Comparison of ENCODE assay signal across 21 cellular contexts in the genomic region with DNA sequence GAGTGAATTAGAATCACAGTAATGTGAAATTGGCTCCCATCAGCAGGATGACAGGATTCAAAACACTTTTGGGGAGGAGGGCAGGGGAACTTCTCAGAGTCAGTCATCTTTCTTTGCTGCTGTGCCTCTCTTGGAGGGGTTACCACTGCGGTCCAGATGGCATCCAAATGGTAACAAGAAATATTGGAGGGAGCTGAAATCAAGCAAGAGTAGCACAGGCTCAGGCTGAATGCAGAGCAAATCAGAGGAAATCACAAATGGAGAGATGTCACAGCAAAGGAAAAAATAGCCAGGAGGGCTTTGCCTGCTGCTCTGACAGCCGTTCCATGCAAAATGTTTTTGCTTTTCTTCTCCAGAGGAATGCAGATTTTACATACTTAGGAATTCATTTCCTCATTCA.
"Had no signal": no experiment of that assay in that cellular context is flagged by ENCODE, and none has a peak within 500 bp of the region (broad histone marks: within the 10 kb centered on the region; RNA-seq: fewer than 3 reads in every experiment).

No MANE protein-coding gene starts in this region.

- H3K4me3 ChIP-seq: colonic mucosa, esophagus squamous epithelium, gastroesophageal sphincter, heart left ventricle, hepatocyte, left lung, lower lobe of right lung had no signal

- H2AFZ ChIP-seq: hepatocyte had no signal

- DNase-seq: colonic mucosa; cortex of kidney; effector CD8-positive, alpha-beta T cell; effector memory CD8-positive, alpha-beta T cell; endodermal cell; erythroblast; esophagus squamous epithelium; foreskin keratinocyte; heart left ventricle; hypothalamus; left cardiac atrium; left lung; left ventricle myocardium superior; lower lobe of right lung; mesenchymal stem cell; naive B cell; naive thymus-derived CD8-positive, alpha-beta T cell had no signal

- H3K36me3 ChIP-seq: colonic mucosa, esophagus squamous epithelium, gastroesophageal sphincter, heart left ventricle, left lung, lower lobe of right lung had no signal

- H3K79me2 ChIP-seq: hepatocyte had no signal

- H3K27ac ChIP-seq: colonic mucosa, epithelial cell of prostate, esophagus squamous epithelium, foreskin keratinocyte, gastroesophageal sphincter, heart left ventricle, hepatocyte, left lung, lower lobe of right lung had no signal

- H3K9me3 ChIP-seq: colonic mucosa, esophagus squamous epithelium, gastroesophageal sphincter, heart left ventricle, left lung, lower lobe of right lung had no signal

- H3K27me3 ChIP-seq: colonic mucosa, esophagus squamous epithelium, gastroesophageal sphincter, heart left ventricle, hepatocyte, left lung had no signal

- H3K4me1 ChIP-seq: colonic mucosa, esophagus squamous epithelium, foreskin keratinocyte, gastroesophageal sphincter, heart left ventricle, left lung, lower lobe of right lung had no signal

- H3K4me2 ChIP-seq: hepatocyte had no signal

- ATAC-seq: effector memory CD8-positive, alpha-beta T cell; esophagus mucosa; foreskin keratinocyte; gastroesophageal sphincter; heart left ventricle; left cardiac atrium; left lung; left ventricle myocardium superior; lower lobe of right lung; naive thymus-derived CD8-positive, alpha-beta T cell had no signal
